Comparison of ENCODE assay signal across 18 cellular contexts in the genomic region with DNA sequence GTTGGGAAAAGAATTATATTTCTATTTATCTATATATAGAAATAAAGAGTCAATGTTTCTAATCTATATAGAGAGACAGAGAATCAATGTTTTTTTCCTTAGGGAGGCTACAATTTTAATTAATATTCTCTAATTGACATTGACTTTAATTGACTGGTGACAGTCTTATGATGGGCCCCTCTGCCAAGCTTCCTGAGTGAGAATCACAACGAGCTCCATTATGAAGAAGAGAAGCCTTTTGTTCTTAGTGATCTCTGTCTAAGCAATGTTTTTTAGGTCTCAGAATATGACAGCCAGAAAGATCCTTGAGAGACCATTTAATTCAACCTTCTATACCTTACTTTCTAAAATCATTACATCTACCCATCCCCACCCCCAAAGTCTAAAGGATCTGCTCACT.
A peak's percentile ranks its signal among the peaks of the same experiment; 100 is the strongest.
DNase-seq lines count a peak whose midpoint lies in the region; ATAC-seq lines count a peak whose summit lies in the region.
"Had no signal": no experiment of that assay in that cellular context is flagged by ENCODE, and none has a peak within 500 bp of the region (broad histone marks: within the 10 kb centered on the region; RNA-seq: fewer than 3 reads in every experiment).

No MANE protein-coding gene starts in this region.

- no peaks in the 10 kb centered on the region for H3K4me1 Mint-ChIP-seq in activated CD4-positive, alpha-beta T cell treated with anti-CD3 and anti-CD28 coated beads, Interleukin-2, amount 10 ng/mL, durations not matched to agents 24 days and 14 days
- H3K4me1 Mint-ChIP-seq: CD14-positive monocyte had no signal

- no peak overlapping the region for H3K4me3 Mint-ChIP-seq in activated CD4-positive, alpha-beta T cell treated with anti-CD3 and anti-CD28 coated beads, Interleukin-2, amount 10 ng/mL, durations not matched to agents 24 days and 14 days
- H3K4me3 Mint-ChIP-seq: CD14-positive monocyte; CD8-positive, alpha-beta T cell had no signal

- intact Hi-C loops in activated CD4-positive, alpha-beta T cell treated with anti-CD3 and anti-CD28 coated beads, Interleukin-2, amount 10 ng/mL, durations not matched to agents 24 days and 14 days (cut with micrococcal nuclease) = no loop called here

- no peaks in the 10 kb centered on the region for H3K9me3 Mint-ChIP-seq in activated CD4-positive, alpha-beta T cell treated with anti-CD3 and anti-CD28 coated beads, Interleukin-2, amount 10 ng/mL, durations not matched to agents 24 days and 14 days
- H3K9me3 Mint-ChIP-seq: CD8-positive, alpha-beta T cell had no signal

- peaks cover 25% of the 10 kb centered on the region for H3K27me3 Mint-ChIP-seq in activated CD4-positive, alpha-beta T cell treated with anti-CD3 and anti-CD28 coated beads, Interleukin-2, amount 10 ng/mL, durations not matched to agents 24 days and 14 days

- no peaks in the 10 kb centered on the region for H3K36me3 Mint-ChIP-seq in activated CD4-positive, alpha-beta T cell treated with anti-CD3 and anti-CD28 coated beads, Interleukin-2, amount 10 ng/mL, durations not matched to agents 24 days and 14 days (ENCODE audit: low read depth)
- H3K36me3 Mint-ChIP-seq: CD14-positive monocyte; CD8-positive, alpha-beta T cell had no signal

- no peak for ATAC-seq in GM21447 (IDR thresholded peaks at IDR 0.05; ENCODE audit: unreplicated experiment)
- ATAC-seq: CD8-positive, alpha-beta T cell; GM12878 had no signal

- no peak overlapping the region for H3K27ac Mint-ChIP-seq in activated CD4-positive, alpha-beta T cell treated with anti-CD3 and anti-CD28 coated beads, Interleukin-2, amount 10 ng/mL, durations not matched to agents 24 days and 14 days
- H3K27ac Mint-ChIP-seq: CD14-positive monocyte; CD8-positive, alpha-beta T cell had no signal

- H3K27ac ChIP-seq in substantia nigra (ENCODE audit: low read depth, low read length, poor library complexity, severe bottlenecking) = peak overlapping the region; percentile 8
- H3K27ac ChIP-seq: BLaER1, GM23248 had no signal

- peak; percentile 15 for DNase-seq in activated CD4-positive, alpha-beta T cell treated with anti-CD3 and anti-CD28 coated beads, Interleukin-2, amount 10 ng/mL, durations not matched to agents 24 days and 14 days
- DNase-seq in activated CD4-positive, alpha-beta T cell treated with anti-CD3 and anti-CD28 coated beads for 48 hours = no peak
- DNase-seq in globus pallidus (ENCODE audit: low spot score) (peak; percentile 76), substantia nigra (lab: John Stamatoyannopoulos, UW) (peak in 3 of 49 donors; percentile 13 to 48 (median 22)), SKM-1 (lab: John Stamatoyannopoulos, UW; ENCODE audit: unreplicated experiment) (no peak), CD1c-positive myeloid dendritic cell (ENCODE audit: extremely low spot score) (no peak)
- DNase-seq: 8988T; CD8-positive, alpha-beta T cell; COR-L47; DMS 273 treated with DMSO at 0.1 percent for 48 hours; DMS53; DND-41; EL; GM23248 had no signal

Comparison
In these comparisons a context has a peak if more than half of its experiments do, and no peak if none do; other contexts are left out.
1. DNase-seq: peak in activated CD4-positive, alpha-beta T cell treated with anti-CD3 and anti-CD28 coated beads, Interleukin-2, amount 10 ng/mL, durations not matched to agents 24 days and 14 days (single experiment) and globus pallidus (single experiment); none in activated CD4-positive, alpha-beta T cell treated with anti-CD3 and anti-CD28 coated beads for 48 hours (single experiment), SKM-1 (single experiment) and CD1c-positive myeloid dendritic cell (single experiment).